ENCODE assay signal across 18 cellular contexts in the genomic region with DNA sequence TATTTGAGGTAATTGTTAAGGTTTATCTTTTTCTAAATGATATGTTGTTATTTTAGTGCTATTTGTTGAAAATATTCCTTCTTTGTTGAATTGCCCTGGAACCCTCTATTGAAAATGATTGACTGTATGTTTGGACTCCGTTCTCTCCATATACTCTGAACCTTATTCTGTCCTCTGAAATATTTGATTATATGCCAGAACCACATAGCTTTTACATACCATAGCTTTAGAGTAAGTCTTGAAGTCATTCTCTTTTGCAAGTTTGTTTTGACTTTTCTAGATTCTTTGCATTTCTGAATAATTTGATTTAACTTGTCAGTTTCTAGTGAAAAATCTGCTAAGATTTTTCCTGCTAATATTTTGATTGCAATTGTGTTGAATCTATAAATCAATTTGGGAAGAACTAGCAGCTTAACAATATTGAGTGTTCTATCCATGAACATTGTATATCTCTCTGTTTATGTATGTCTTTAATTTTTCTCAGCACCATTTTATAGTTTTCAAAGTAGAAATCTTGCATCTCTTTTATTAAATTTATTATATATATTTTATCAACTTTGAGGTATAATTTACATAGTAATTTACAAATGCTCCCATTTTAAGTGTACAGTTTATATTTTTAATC. TPM values are rescaled to one million over a fixed set of nuclear protein-coding genes. Genes with fewer than 3 reads are reported as not detected.
DNase-seq lines count a peak whose midpoint lies in the region; ATAC-seq, FAIRE-seq and TF ChIP-seq lines count a peak whose summit lies in the region.
"Had no signal": no experiment of that assay in that cellular context is flagged by ENCODE, and none has a peak within 500 bp of the region (broad histone marks: within the 10 kb centered on the region; RNA-seq: fewer than 3 reads in every experiment).

No MANE protein-coding gene starts in this region.

- H3K79me2 ChIP-seq in astrocyte (ENCODE audit: insufficient read depth, low read length) = no peaks in the 10 kb centered on the region

- H3K9me3 ChIP-seq in astrocyte (ENCODE audit: insufficient read depth, low read depth, low read length) = no peaks in the 10 kb centered on the region
- no peaks in the 10 kb centered on the region for H3K9me3 ChIP-seq in upper lobe of right lung

- no peak overlapping the region for H2AFZ ChIP-seq in astrocyte (ENCODE audit: low read depth, low read length)

- peaks cover 1% of the 10 kb centered on the region for H3K36me3 Mint-ChIP-seq in astrocyte (ENCODE audit: low read depth, unreplicated experiment)
- H3K36me3 Mint-ChIP-seq in activated naive CD4-positive, alpha-beta T cell treated with anti-CD3 and anti-CD28 coated beads for 36 hours (ENCODE audit: low read depth) = peaks cover 15% of the 10 kb centered on the region

- no peak for FAIRE-seq in astrocyte (lab: Jason Lieb, UNC)
- FAIRE-seq in frontal cortex (lab: Jason Lieb, UNC) = peak; percentile 79

- H3K9ac ChIP-seq in astrocyte (ENCODE audit: low read length) = no peak overlapping the region

- no peak for ATAC-seq in upper lobe of right lung
- ATAC-seq: PC-3, SK-N-SH treated with all-trans-retinoic acid at 6 μM for 48 hours, T-cell had no signal

- no peak overlapping the region for H3K4me3 Mint-ChIP-seq in astrocyte (ENCODE audit: unreplicated experiment)
- H3K4me3 Mint-ChIP-seq in activated naive CD4-positive, alpha-beta T cell treated with anti-CD3 and anti-CD28 coated beads for 36 hours = no peak overlapping the region
- H3K4me3 Mint-ChIP-seq: CD4-positive, alpha-beta memory T cell; H9; T-cell had no signal

- TF ChIP-seq CTCF in astrocyte (IDR thresholded peaks at IDR 0.05; ENCODE audit: insufficient read depth, low read depth, low read length) (no peak), upper lobe of right lung (IDR thresholded peaks at IDR 0.05) (no peak), dorsolateral prefrontal cortex (IDR thresholded peaks at IDR 0.05 in 54 of 56, conservative IDR thresholded peaks at IDR 0.05 in 2 of 56; ENCODE audit: low read depth in 1 of 56, partially characterized antibody in 56 of 56) (no peak)

- H3K4me2 ChIP-seq in astrocyte (ENCODE audit: low read length) = no peak overlapping the region

- H3K36me3 ChIP-seq in astrocyte (ENCODE audit: insufficient read depth, low read length) (no peaks in the 10 kb centered on the region), upper lobe of right lung (no peaks in the 10 kb centered on the region)

- CTCF ChIA-PET in activated naive CD4-positive, alpha-beta T cell treated with anti-CD3 and anti-CD28 coated beads for 36 hours (lab: Charles Lee) = no interaction called here

- DNase-seq in HCEC 1CT (peak; percentile 29), astrocyte (ENCODE audit: low read depth) (no peak), frontal cortex (ENCODE audit: low spot score in 2 of 2) (no peak), upper lobe of right lung (no peak), NCI-H1436 (lab: John Stamatoyannopoulos, UW) (no peak), dorsolateral prefrontal cortex (no peak)
- DNase-seq in activated naive CD4-positive, alpha-beta T cell treated with anti-CD3 and anti-CD28 coated beads for 36 hours = no peak
- DNase-seq: CD4-positive, alpha-beta memory T cell; DMS53; H9; NCI-H1092 treated with DMSO at 0.1 percent for 48 hours; NCI-H510A; NCI-H82; PC-3; SIG-M5; T-cell had no signal

- H3K4me3 ChIP-seq in astrocyte (ENCODE audit: insufficient read depth, low read depth, low read length) = no peak overlapping the region
- H3K4me3 ChIP-seq in upper lobe of right lung = no peak overlapping the region
- H3K4me3 ChIP-seq in dorsolateral prefrontal cortex = no peak overlapping the region

- no peaks in the 10 kb centered on the region for H3K27me3 Mint-ChIP-seq in astrocyte (ENCODE audit: low read depth, unreplicated experiment)
- H3K27me3 Mint-ChIP-seq in activated naive CD4-positive, alpha-beta T cell treated with anti-CD3 and anti-CD28 coated beads for 36 hours (ENCODE audit: low read depth) = no peaks in the 10 kb centered on the region
- H3K27me3 Mint-ChIP-seq: CD4-positive, alpha-beta memory T cell; T-cell had no signal

- peak overlapping the region; percentile 36 for H3K27ac Mint-ChIP-seq in astrocyte (ENCODE audit: unreplicated experiment)
- H3K27ac Mint-ChIP-seq in activated naive CD4-positive, alpha-beta T cell treated with anti-CD3 and anti-CD28 coated beads for 36 hours = no peak overlapping the region
- H3K27ac Mint-ChIP-seq: CD4-positive, alpha-beta memory T cell; H9; T-cell had no signal

- H3K4me1 ChIP-seq in astrocyte (ENCODE audit: insufficient read depth, low read length) (peaks cover 2% of the 10 kb centered on the region), upper lobe of right lung (peaks cover 12% of the 10 kb centered on the region)

- H3K27me3 ChIP-seq in astrocyte (ENCODE audit: insufficient read depth, low read length) = no peaks in the 10 kb centered on the region
- H3K27me3 ChIP-seq in upper lobe of right lung = no peaks in the 10 kb centered on the region
- no peaks in the 10 kb centered on the region for H3K27me3 ChIP-seq in dorsolateral prefrontal cortex

- H3K4me1 Mint-ChIP-seq in astrocyte (ENCODE audit: low read depth, unreplicated experiment) = peaks cover 25% of the 10 kb centered on the region
- no peaks in the 10 kb centered on the region for H3K4me1 Mint-ChIP-seq in activated naive CD4-positive, alpha-beta T cell treated with anti-CD3 and anti-CD28 coated beads for 36 hours (ENCODE audit: low read depth)

- intact Hi-C loops in upper lobe of right lung (cut with DNase I) = no loop called here
- intact Hi-C loops in activated naive CD4-positive, alpha-beta T cell treated with anti-CD3 and anti-CD28 coated beads for 36 hours (cut with micrococcal nuclease) = no loop called here
- intact Hi-C loops in dorsolateral prefrontal cortex (cut with DNase I) = no loop called here

- H3K27ac ChIP-seq in astrocyte (ENCODE audit: low read depth, low read length) (no peak overlapping the region), upper lobe of right lung (no peak overlapping the region), dorsolateral prefrontal cortex (no peak overlapping the region)
- H3K27ac ChIP-seq: RWPE1 had no signal

- H3K9me3 Mint-ChIP-seq in astrocyte (ENCODE audit: unreplicated experiment) = peaks cover 1% of the 10 kb centered on the region
- peaks cover 5% of the 10 kb centered on the region for H3K9me3 Mint-ChIP-seq in activated naive CD4-positive, alpha-beta T cell treated with anti-CD3 and anti-CD28 coated beads for 36 hours

- H4K20me1 ChIP-seq in astrocyte (ENCODE audit: insufficient read depth, low read length) = no peaks in the 10 kb centered on the region

RNA-seq across cellular contexts. Expression of a gene that starts 51.7 kb away (rescaled TPM):
- total RNA-seq in astrocyte (90.0 and 90.6 TPM in 2 replicates), frontal cortex (39.1 TPM), upper lobe of right lung (73.8 TPM), dorsolateral prefrontal cortex (100 to 1,000 TPM in 14 of 120 experiments, 10 to 100 TPM in 106; 55.3 to 116 (median 83.1) TPM)
- 10 to 100 TPM; 76.4 to 78.7 TPM for total RNA-seq in activated naive CD4-positive, alpha-beta T cell treated with anti-CD3 and anti-CD28 coated beads for 36 hours
